In genomic region chr2:237230355-237230754, GRCh38 we compare ENCODE assay signal across 17 cellular contexts.
A peak's percentile ranks its signal among the peaks of the same experiment; 100 is the strongest.
DNase-seq lines count a peak whose midpoint lies in the region; ATAC-seq and TF ChIP-seq lines count a peak whose summit lies in the region.
"Had no signal": no experiment of that assay in that cellular context is flagged by ENCODE, and none has a peak within 500 bp of the region (broad histone marks: within the 10 kb centered on the region; RNA-seq: fewer than 3 reads in every experiment).

No MANE protein-coding gene starts in this region.

- H3K27ac ChIP-seq in right atrium auricular region (peak overlapping the region; percentile 71 to 74), smooth muscle cell (ENCODE audit: low read depth) (peak overlapping the region; percentile 91)
- H3K27ac ChIP-seq: GM23248 had no signal

- H3K9ac ChIP-seq in smooth muscle cell (ENCODE audit: low read depth): no peak overlapping the region
- H3K9ac ChIP-seq: GM23248 had no signal

- CTCF ChIA-PET in activated CD4-positive, alpha-beta memory T cell treated with anti-CD3 and anti-CD28 coated beads, Interleukin-2, amount 10 ng/mL, durations not matched to agents 7 days and 5 days (lab: Charles Lee): no interaction called here

- no peak for ATAC-seq in Right ventricle myocardium inferior

- H3K4me1 ChIP-seq in right atrium auricular region (peaks cover 0 to 46% of the 10 kb centered on the region in 2 donors), smooth muscle cell (ENCODE audit: low read depth) (peaks cover 8% of the 10 kb centered on the region)
- H3K4me1 ChIP-seq: HAP-1 had no signal

- H3K27me3 ChIP-seq in right atrium auricular region: no peaks in the 10 kb centered on the region
- H3K27me3 ChIP-seq in smooth muscle cell (ENCODE audit: low read depth): no peaks in the 10 kb centered on the region

- H3K4me1 Mint-ChIP-seq in activated CD4-positive, alpha-beta memory T cell treated with anti-CD3 and anti-CD28 coated beads, Interleukin-2, amount 10 ng/mL, durations not matched to agents 7 days and 5 days: peaks cover 6% of the 10 kb centered on the region
- H3K4me1 Mint-ChIP-seq: CD4-positive, alpha-beta memory T cell had no signal

- H3K4me3 Mint-ChIP-seq in activated CD4-positive, alpha-beta memory T cell treated with anti-CD3 and anti-CD28 coated beads, Interleukin-2, amount 10 ng/mL, durations not matched to agents 7 days and 5 days: no peak overlapping the region
- H3K4me3 Mint-ChIP-seq: CD4-positive, alpha-beta memory T cell; HFFc6 had no signal

- intact Hi-C loops in Right ventricle myocardium inferior (cut with DNase I): no loop called here

- peaks cover 13% of the 10 kb centered on the region for H3K27me3 Mint-ChIP-seq in activated CD4-positive, alpha-beta memory T cell treated with anti-CD3 and anti-CD28 coated beads, Interleukin-2, amount 10 ng/mL, durations not matched to agents 7 days and 5 days

- H4K20me1 ChIP-seq in smooth muscle cell (ENCODE audit: low read depth): no peaks in the 10 kb centered on the region

- 98% methylated on average over 3 of the region's 3 CpGs for WGBS in smooth muscle cell (ENCODE audit: low lambda C conversion rate)

- no peak for TF ChIP-seq CTCF in right atrium auricular region (IDR thresholded peaks at IDR 0.05)
- TF ChIP-seq CTCF in smooth muscle cell (IDR thresholded peaks at IDR 0.05; ENCODE audit: borderline replicate concordance, insufficient read depth, poor library complexity, severe bottlenecking): no peak

- H3K4me3 ChIP-seq in right atrium auricular region (no peak overlapping the region), smooth muscle cell (no peak overlapping the region)
- H3K4me3 ChIP-seq: GM23248, HAP-1 had no signal

- no peak overlapping the region for H3K27ac Mint-ChIP-seq in activated CD4-positive, alpha-beta memory T cell treated with anti-CD3 and anti-CD28 coated beads, Interleukin-2, amount 10 ng/mL, durations not matched to agents 7 days and 5 days
- H3K27ac Mint-ChIP-seq: CD4-positive, alpha-beta memory T cell; HFFc6 had no signal

- peaks cover 2% of the 10 kb centered on the region for H3K9me3 Mint-ChIP-seq in activated CD4-positive, alpha-beta memory T cell treated with anti-CD3 and anti-CD28 coated beads, Interleukin-2, amount 10 ng/mL, durations not matched to agents 7 days and 5 days
- H3K9me3 Mint-ChIP-seq: HFFc6 had no signal

- peaks cover 9% of the 10 kb centered on the region for H3K79me2 ChIP-seq in smooth muscle cell (ENCODE audit: low read depth)

- H3K9me3 ChIP-seq in right atrium auricular region: no peaks in the 10 kb centered on the region
- H3K9me3 ChIP-seq in smooth muscle cell (replicated peaks; ENCODE audit: low read depth): no peaks in the 10 kb centered on the region
- H3K9me3 ChIP-seq: HAP-1 had no signal

- DNase-seq in right atrium auricular region (ENCODE audit: low spot score): no peak
- no peak for DNase-seq in Right ventricle myocardium inferior (ENCODE audit: missing footprints)
- DNase-seq in islet precursor cell: peak; percentile 12
- no peak for DNase-seq in smooth muscle cell (lab: John Stamatoyannopoulos, UW; ENCODE audit: unreplicated experiment)
- DNase-seq in activated CD4-positive, alpha-beta memory T cell treated with anti-CD3 and anti-CD28 coated beads, Interleukin-2, amount 10 ng/mL, durations not matched to agents 7 days and 5 days: no peak
- no peak for DNase-seq in 8988T
- DNase-seq in NCI-H2196 (lab: John Stamatoyannopoulos, UW; ENCODE audit: unreplicated experiment): no peak
- DNase-seq: C1 segment of cervical spinal cord; Calu3; CD4-positive, alpha-beta memory T cell; COR-L47; DMS53; DMS79 treated with DMSO at 0.1 percent for 48 hours; GF-D8; HFFc6 had no signal

- no peak overlapping the region for H3K4me2 ChIP-seq in smooth muscle cell

- no peaks in the 10 kb centered on the region for H3K36me3 Mint-ChIP-seq in activated CD4-positive, alpha-beta memory T cell treated with anti-CD3 and anti-CD28 coated beads, Interleukin-2, amount 10 ng/mL, durations not matched to agents 7 days and 5 days (ENCODE audit: low read depth)
- H3K36me3 Mint-ChIP-seq: CD4-positive, alpha-beta memory T cell had no signal

- peaks cover 32% of the 10 kb centered on the region for H3F3A ChIP-seq in smooth muscle cell (ENCODE audit: low read depth)

- H3K36me3 ChIP-seq in right atrium auricular region (no peaks in the 10 kb centered on the region), smooth muscle cell (ENCODE audit: low read depth) (no peaks in the 10 kb centered on the region)
- H3K36me3 ChIP-seq: HAP-1 had no signal

- no peak overlapping the region for H2AFZ ChIP-seq in smooth muscle cell (ENCODE audit: low read depth)
- H2AFZ ChIP-seq: GM23248 had no signal

- POLR2A ChIA-PET in activated CD4-positive, alpha-beta memory T cell treated with anti-CD3 and anti-CD28 coated beads, Interleukin-2, amount 10 ng/mL, durations not matched to agents 7 days and 5 days (lab: Charles Lee): no interaction called here
